Comparison of ENCODE assay signal across 21 cellular contexts in genomic region chr5:82418608-82418950, GRCh38.
"Had no signal": no experiment of that assay in that cellular context is flagged by ENCODE, and none has a peak within 500 bp of the region (broad histone marks: within the 10 kb centered on the region; RNA-seq: fewer than 3 reads in every experiment).

No MANE protein-coding gene starts in this region.

- H3K27me3 ChIP-seq: stomach, upper lobe of left lung had no signal

- H3K27ac ChIP-seq: prostate gland, stomach, thoracic aorta, WERI-Rb-1 had no signal

- H3K9me3 ChIP-seq: prostate gland, stomach, thoracic aorta, upper lobe of left lung had no signal

- FAIRE-seq: colon had no signal

- DNase-seq: activated CD4-positive, alpha-beta T cell treated with anti-CD3 and anti-CD28 coated beads for 1 hour; activated CD4-positive, alpha-beta T cell treated with anti-CD3 and anti-CD28 coated beads, Interleukin-2, amount 50 U/mL, for 48 hours; amniotic stem cell; endodermal cell; foreskin melanocyte; glutamatergic neuron; hypothalamus; islet precursor cell; midbrain; occipital lobe; right cardiac atrium; stomach; SW 1271; upper lobe of left lung; WERI-Rb-1 had no signal

- H3K36me3 ChIP-seq: prostate gland, stomach, thoracic aorta, upper lobe of left lung, WERI-Rb-1 had no signal

- H3K4me3 ChIP-seq: lung, prostate gland, stomach, thoracic aorta, upper lobe of left lung had no signal

- H3K36me3 Mint-ChIP-seq: activated naive CD8-positive, alpha-beta T cell had no signal

- H3K27ac Mint-ChIP-seq: activated naive CD8-positive, alpha-beta T cell; activated T-helper 1 cell treated with anti-CD3 and anti-CD28 coated beads, Interleukin-12 subunit alpha, Interleukin-12 subunit beta, Interleukin-2, Interleukin-4 antibody, amounts not matched to agents 30 ng/mL and 10 ng/mL and 1 ng/mL, durations not matched to agents 14 hours and 24 hours and 36 hours; endodermal cell had no signal

- H3K4me3 Mint-ChIP-seq: activated naive CD8-positive, alpha-beta T cell; activated T-helper 1 cell treated with anti-CD3 and anti-CD28 coated beads, Interleukin-12 subunit alpha, Interleukin-12 subunit beta, Interleukin-2, Interleukin-4 antibody, amounts not matched to agents 30 ng/mL and 10 ng/mL and 1 ng/mL, durations not matched to agents 14 hours and 24 hours and 36 hours; endodermal cell had no signal

- H3K27me3 Mint-ChIP-seq: activated naive CD8-positive, alpha-beta T cell had no signal

- H3K4me1 ChIP-seq: prostate gland, stomach had no signal
